9 cellular contexts compared by ENCODE assay signal in genomic region chr11:16248248-16248647, GRCh38.
"Had no signal": no experiment of that assay in that cellular context is flagged by ENCODE, and none has a peak within 500 bp of the region (broad histone marks: within the 10 kb centered on the region; RNA-seq: fewer than 3 reads in every experiment).

No MANE protein-coding gene starts in this region.

- H3K4me1 ChIP-seq: HAP-1 had no signal

- ATAC-seq: HCT116, HepG2 had no signal

- H3K36me3 ChIP-seq: HAP-1 had no signal

- H2AFZ ChIP-seq: GM23248 had no signal

- H3K27ac ChIP-seq: GM23248, HL-60 had no signal

- FAIRE-seq: HepG2 had no signal

- H3K9me3 ChIP-seq: HAP-1 had no signal

- H3K9ac ChIP-seq: GM23248 had no signal

- DNase-seq: GM23248, GOT3, H7, HFFc6, KG1 had no signal

- H3K4me3 ChIP-seq: GM23248, HAP-1 had no signal
